ENCODE assay signal across 17 cellular contexts in the genomic region with DNA sequence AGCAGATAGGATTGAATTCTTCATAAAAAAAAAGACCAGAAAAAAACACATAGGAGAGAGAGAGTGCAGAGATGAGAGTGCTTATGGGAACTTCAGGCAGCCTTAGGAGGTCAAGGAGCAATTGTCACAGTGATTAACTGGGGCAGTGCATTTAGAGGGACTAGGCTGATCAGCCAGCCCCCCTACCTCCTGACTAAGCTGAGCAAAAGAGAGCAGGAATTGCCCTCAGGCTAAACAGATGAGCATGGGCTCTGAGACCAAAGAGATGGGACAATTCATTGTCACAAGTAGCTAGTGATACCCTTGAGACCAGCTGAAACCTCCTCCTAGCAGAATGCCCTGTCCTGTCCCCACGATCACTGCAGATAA.
DNase-seq lines count a peak whose midpoint lies in the region; ATAC-seq, FAIRE-seq and TF ChIP-seq lines count a peak whose summit lies in the region.
"Had no signal": no experiment of that assay in that cellular context is flagged by ENCODE, and none has a peak within 500 bp of the region (broad histone marks: within the 10 kb centered on the region; RNA-seq: fewer than 3 reads in every experiment).

No MANE protein-coding gene starts in this region.

- H3K36me3 ChIP-seq in SK-N-SH (replicated peaks in 1 of 2; ENCODE audit: control insufficient read depth in 1 of 2, insufficient read depth in 2 of 2, low read length in 1 of 2) = no peaks in the 10 kb centered on the region
- no peaks in the 10 kb centered on the region for H3K36me3 ChIP-seq in K562 (ENCODE audit: control insufficient read depth, insufficient read depth, low read length)
- H3K36me3 ChIP-seq in esophagus muscularis mucosa = no peaks in the 10 kb centered on the region
- H3K36me3 ChIP-seq: spleen had no signal

- H3K9ac ChIP-seq in SK-N-SH = no peak overlapping the region
- no peak overlapping the region for H3K9ac ChIP-seq in K562 (ENCODE audit: insufficient read depth in 1 of 2, low read depth in 2 of 2, low read length in 2 of 2)

- BruUV-seq in K562 (replicated peaks; lab: Mats Ljungman, UMichigan) = no TSS peak

- in situ Hi-C loops in K562 (cut with MboI) = no loop called here

- H3K4me3 Mint-ChIP-seq in neural crest cell = peak overlapping the region; percentile 64

- H3K4me1 ChIP-seq in SK-N-SH (ENCODE audit: control insufficient read depth in 1 of 2, insufficient read depth in 2 of 2, low read depth in 1 of 2, low read length in 1 of 2) (peaks cover 0 to 7% of the 10 kb centered on the region in 2 experiments; a peak in 2 of 4 replicates), K562 (replicated peaks in 1 of 2; ENCODE audit: control insufficient read depth in 2 of 2, insufficient read depth in 2 of 2, low read length in 2 of 2) (no peaks in the 10 kb centered on the region), esophagus muscularis mucosa (peaks cover 0 to 9% (median 3%) of the 10 kb centered on the region in 4 donors)
- H3K4me1 ChIP-seq: spleen had no signal

- H3K9me3 Mint-ChIP-seq in neural crest cell = peaks cover 7% of the 10 kb centered on the region

- no peaks in the 10 kb centered on the region for H3K27me3 Mint-ChIP-seq in neural crest cell (ENCODE audit: low read depth)

- TF ChIP-seq EP300 in SK-N-SH (IDR thresholded peaks at IDR 0.05; ENCODE audit: borderline replicate concordance in 1 of 2, low read depth in 1 of 2, low read length in 1 of 2) (no peak), K562 (IDR thresholded peaks at IDR 0.05; ENCODE audit: low read length) (no peak), esophagus muscularis mucosa (IDR thresholded peaks at IDR 0.05) (no peak)

- H3K27ac ChIP-seq in SK-N-SH (ENCODE audit: low read depth in 2 of 2, low read length in 1 of 2) = peak overlapping the region in 1 of 2 experiments; percentile 9; a peak in 1 of 4 replicates
- H3K27ac ChIP-seq in K562 (ENCODE audit: extremely low read depth, low read depth, low read length) = no peak overlapping the region
- no peak overlapping the region for H3K27ac ChIP-seq in esophagus muscularis mucosa (replicated peaks in 1 of 4)
- H3K27ac ChIP-seq: coronary artery, spleen had no signal

- H3F3A ChIP-seq in SK-N-SH (replicated peaks; ENCODE audit: insufficient read depth) = no peaks in the 10 kb centered on the region

- H3K36me3 Mint-ChIP-seq in neural crest cell (ENCODE audit: low read depth) = peaks cover 8% of the 10 kb centered on the region

- H3K27me3 ChIP-seq in SK-N-SH (ENCODE audit: insufficient read depth) = no peaks in the 10 kb centered on the region
- H3K27me3 ChIP-seq in K562 (ENCODE audit: control insufficient read depth in 2 of 2, insufficient read depth in 2 of 2, low read length in 2 of 2) = no peaks in the 10 kb centered on the region
- no peaks in the 10 kb centered on the region for H3K27me3 ChIP-seq in esophagus muscularis mucosa
- H3K27me3 ChIP-seq: spleen had no signal

- DNase-seq in SK-N-SH = peak; percentile 53
- peak; percentile 51 for DNase-seq in NCI-H2227 treated with DMSO at 0.1 percent for 48 hours (lab: John Stamatoyannopoulos, UW)
- no peak for DNase-seq in K562 (ENCODE audit: extremely low read depth in 1 of 4, low spot score in 3 of 4)
- DNase-seq in neural crest cell (ENCODE audit: low read depth, low spot score) = peak; percentile 35
- DNase-seq in esophagus muscularis mucosa (ENCODE audit: extremely low spot score) = no peak
- DNase-seq in DMS79 treated with DMSO at 0.1 percent for 48 hours (lab: John Stamatoyannopoulos, UW) = no peak
- DNase-seq: activated T-cell treated with anti-CD3 and anti-CD28 coated beads for 4 hours, Karpas-422, NCI-H187 treated with DMSO at 0.1 percent for 48 hours, nucleus accumbens, spleen had no signal

- TF ChIP-seq POLR2A in K562 (conservative IDR thresholded peaks at IDR 0.05) (no peak), esophagus muscularis mucosa (IDR thresholded peaks at IDR 0.05; ENCODE audit: low read depth) (no peak)

- H3K9me3 ChIP-seq in SK-N-SH = no peaks in the 10 kb centered on the region
- no peaks in the 10 kb centered on the region for H3K9me3 ChIP-seq in K562 (replicated peaks; ENCODE audit: control insufficient read depth, insufficient read depth, low read depth, low read length)
- H3K9me3 ChIP-seq in esophagus muscularis mucosa = no peaks in the 10 kb centered on the region

- intact Hi-C loops in K562 (cut with micrococcal nuclease) = no loop called here
- intact Hi-C loops in esophagus muscularis mucosa (cut with DNase I) = no loop called here

- H4K20me1 ChIP-seq in SK-N-SH (ENCODE audit: insufficient read depth) (no peaks in the 10 kb centered on the region), K562 (replicated peaks; ENCODE audit: control insufficient read depth, insufficient read depth, low read length) (no peaks in the 10 kb centered on the region)

- TF ChIP-seq RAD21 in SK-N-SH (IDR thresholded peaks at IDR 0.05; ENCODE audit: low read length) = 0 out of 2 replicates have a peak, but pooled peaks have one; percentile 5
- TF ChIP-seq RAD21 in K562 (CRISPR knock-in tag; conservative IDR thresholded peaks at IDR 0.05 in 1 of 2, IDR thresholded peaks at IDR 0.05 in 1 of 2) = no peak

- peaks cover 27% of the 10 kb centered on the region for H3K4me1 Mint-ChIP-seq in neural crest cell

- no peaks in the 10 kb centered on the region for H3K9me1 ChIP-seq in K562 (ENCODE audit: control insufficient read depth, insufficient read depth, low read length)

- no peak overlapping the region for H3K27ac Mint-ChIP-seq in neural crest cell (ENCODE audit: unreplicated experiment)

- H3K79me2 ChIP-seq in SK-N-SH (ENCODE audit: insufficient read depth) = no peaks in the 10 kb centered on the region
- H3K79me2 ChIP-seq in K562 (ENCODE audit: control insufficient read depth, insufficient read depth, low read length) = no peaks in the 10 kb centered on the region

- FAIRE-seq in K562 (lab: Jason Lieb, UNC) = no peak

- no peak overlapping the region for H2AFZ ChIP-seq in SK-N-SH (ENCODE audit: low read depth)
- H2AFZ ChIP-seq in K562 (ENCODE audit: low read depth, low read length) = peak overlapping the region; percentile 53

- H3K4me3 ChIP-seq in SK-N-SH (ENCODE audit: low read depth in 2 of 2, low read length in 1 of 2) (no peak overlapping the region), K562 (no peak overlapping the region), esophagus muscularis mucosa (no peak overlapping the region)
- H3K4me3 ChIP-seq: coronary artery, lung, spleen had no signal

- ATAC-seq in SK-N-SH treated with all-trans-retinoic acid at 6 μM for 48 hours (no peak), K562 (no peak; the same call in 2 of the 3 replicates), HG03439 (IDR thresholded peaks at IDR 0.05; ENCODE audit: unreplicated experiment) (no peak)
- ATAC-seq: activated CD4-positive, CD25-positive, alpha-beta regulatory T cell treated with anti-CD3 and anti-CD28 coated beads, Interleukin-2, amount 50 U/mL, for 24 hours; esophagus mucosa had no signal

- POLR2A ChIA-PET in SK-N-SH (lab: Yijun Ruan, JAX) = interaction anchor here (1.3 kb wide), 1 partner anchor 124 kb away, joined by 3 read pairs; the partner anchor contains the start of gene BTG1
- POLR2A ChIA-PET in K562 (lab: Yijun Ruan, JAX) = interaction anchor here (0.7 to 1.5 kb wide), 3 partner anchors 10 to 122 kb away, joined by 3 to 4 read pairs (median 3); no protein-coding TSS in a partner anchor

- H3K4me2 ChIP-seq in SK-N-SH = no peak overlapping the region
- no peak overlapping the region for H3K4me2 ChIP-seq in K562 (ENCODE audit: insufficient read depth, low read length)

- WGBS in SK-N-SH (ENCODE audit: low lambda C conversion rate) = 64% methylated on average over 1 of the region's 1 CpG
- WGBS in K562 (ENCODE audit: insufficient coverage, low coverage, missing lambda C conversion rate) = 63% methylated on average over 1 of the region's 1 CpG
- WGBS in esophagus muscularis mucosa = 94% methylated on average over 1 of the region's 1 CpG

- no peaks in the 10 kb centered on the region for H3K9me2 ChIP-seq in SK-N-SH

- no peak for TF ChIP-seq CTCF in SK-N-SH (IDR thresholded peaks at IDR 0.05)
- TF ChIP-seq CTCF in K562 (IDR thresholded peaks at IDR 0.05 in 2 of 3, conservative IDR thresholded peaks at IDR 0.05 in 1 of 3; ENCODE audit: insufficient read depth in 2 of 3, low read depth in 1 of 3, low read length in 3 of 3) = no peak
- no peak for TF ChIP-seq CTCF in neural crest cell (conservative IDR thresholded peaks at IDR 0.05)
- TF ChIP-seq CTCF in esophagus muscularis mucosa (IDR thresholded peaks at IDR 0.05) = no peak

- CTCF ChIA-PET in SK-N-SH (lab: Yijun Ruan, JAX) = interaction anchor here (0.6 kb wide), 1 partner anchor 26 kb away, joined by 3 read pairs; no protein-coding TSS in a partner anchor
- CTCF ChIA-PET in K562 (lab: Yijun Ruan, JAX; ENCODE audit: low intra/inter-chr PET ratio) = no interaction called here

TF ChIP-seq in SK-N-SH, 30 proteins besides CTCF, POLR2A, EP300 and RAD21 (continues in another document):
- TF ChIP-seq, protein P1, sequence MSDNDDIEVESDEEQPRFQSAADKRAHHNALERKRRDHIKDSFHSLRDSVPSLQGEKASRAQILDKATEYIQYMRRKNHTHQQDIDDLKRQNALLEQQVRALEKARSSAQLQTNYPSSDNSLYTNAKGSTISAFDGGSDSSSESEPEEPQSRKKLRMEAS (IDR thresholded peaks at IDR 0.05; ENCODE audit: low read depth) = no peak
- TF ChIP-seq FOSL2 (IDR thresholded peaks at IDR 0.05; ENCODE audit: borderline replicate concordance, low read depth) = no peak
- TF ChIP-seq MXI1 (IDR thresholded peaks at IDR 0.05; ENCODE audit: low read depth, low read length) = no peak
- TF ChIP-seq MEF2A (IDR thresholded peaks at IDR 0.05; ENCODE audit: borderline replicate concordance, low read depth) = no peak

TF ChIP-seq in SK-N-SH treated with all-trans-retinoic acid at 6 μM for 48 hours, 23 proteins besides CTCF, POLR2A, EP300 and RAD21 (continues in another document):
- no peak for TF ChIP-seq ZFP3 (CRISPR knock-in tag; IDR thresholded peaks at IDR 0.05)
- TF ChIP-seq OSR1 (CRISPR knock-in tag; IDR thresholded peaks at IDR 0.05) = no peak

TF ChIP-seq in K562, 482 proteins besides CTCF, POLR2A, EP300 and RAD21:
- TF ChIP-seq SNIP1 (IDR thresholded peaks at IDR 0.05; ENCODE audit: low read depth) (no peak), ELF2 (CRISPR knock-in tag; IDR thresholded peaks at IDR 0.05) (no peak), BRD4 (IDR thresholded peaks at IDR 0.05) (no peak), FOXA1 (IDR thresholded peaks at IDR 0.05; ENCODE audit: borderline replicate concordance) (no peak), HDAC2 (IDR thresholded peaks at IDR 0.05) (no peak)
TF ChIP-seq in K562: peak in this region for 0.

Comparison
In these comparisons a context has a peak if more than half of its experiments do, and no peak if none do; other contexts are left out.
1. DNase-seq: peak in SK-N-SH (single experiment), NCI-H2227 treated with DMSO at 0.1 percent for 48 hours (single experiment) and neural crest cell (single experiment); none in K562 (0 of 4), esophagus muscularis mucosa (single experiment) and DMS79 treated with DMSO at 0.1 percent for 48 hours (single experiment).
2. Of the 27 proteins assayed by ChIP-seq in both K562 and SK-N-SH: peak only in K562: none; only in SK-N-SH: RAD21; in both: none; in neither: 26.